In the genomic region with DNA sequence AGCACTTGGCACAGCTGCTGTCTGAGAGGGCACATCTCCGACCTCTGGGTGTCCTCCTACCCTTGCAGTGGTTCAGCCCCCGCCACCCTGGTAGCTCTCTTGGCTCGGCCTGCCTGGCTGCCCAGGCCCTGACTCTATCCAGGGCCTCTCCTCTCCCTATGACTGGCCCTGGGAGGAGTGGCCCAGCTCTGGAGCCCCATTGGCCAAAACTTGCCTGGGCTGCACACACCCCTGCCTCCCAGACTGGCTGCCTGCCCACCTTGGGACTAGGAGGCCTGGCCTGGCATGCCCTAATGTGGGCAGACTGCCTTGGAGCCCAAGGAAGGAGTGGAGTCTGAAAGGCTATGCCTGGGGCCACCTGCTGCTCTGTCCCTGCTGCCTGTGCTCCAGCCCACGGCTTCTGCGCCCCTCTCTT, we compare ENCODE assay signal across 8 cellular contexts. TPM values are rescaled to one million over a fixed set of nuclear protein-coding genes. Genes with fewer than 3 reads are reported as not detected.
DNase-seq lines count a peak whose midpoint lies in the region; ATAC-seq and TF ChIP-seq lines count a peak whose summit lies in the region.

No MANE protein-coding gene starts in this region.

- BruUV-seq in HCT116 (replicated peaks; lab: Mats Ljungman, UMichigan): no TSS peak

- H2AFZ ChIP-seq in HCT116 (ENCODE audit: low read depth, low read length, poor library complexity, severe bottlenecking): no peak overlapping the region

- H3K4me3 ChIP-seq in HCT116 (replicated peaks in 1 of 2; ENCODE audit: low read depth in 1 of 2, low read length in 2 of 2): no peak overlapping the region
- H3K4me3 ChIP-seq in left ventricle myocardium inferior: no peak overlapping the region
- H3K4me3 ChIP-seq in skeletal muscle satellite cell (ENCODE audit: low read length): no peak overlapping the region

- H3K36me3 ChIP-seq in HCT116 (ENCODE audit: control insufficient read depth in 1 of 2, insufficient read depth in 2 of 2, low read length in 2 of 2) (no peaks in the 10 kb centered on the region; a peak in 1 of 4 replicates), left ventricle myocardium inferior (no peaks in the 10 kb centered on the region), skeletal muscle satellite cell (ENCODE audit: insufficient read depth, low read length) (no peaks in the 10 kb centered on the region)

- no peak for TF ChIP-seq CTCF in HCT116 (IDR thresholded peaks at IDR 0.05 in 2 of 3, conservative IDR thresholded peaks at IDR 0.05 in 1 of 3; ENCODE audit: borderline replicate concordance in 1 of 3, insufficient read depth in 1 of 3, low read depth in 2 of 3, low read length in 2 of 3)
- TF ChIP-seq CTCF in left ventricle myocardium inferior (IDR thresholded peaks at IDR 0.05; ENCODE audit: borderline replicate concordance): no peak
- TF ChIP-seq CTCF in chondrocyte (IDR thresholded peaks at IDR 0.05): no peak

- H3K4me1 ChIP-seq in HCT116 (ENCODE audit: control insufficient read depth in 1 of 2, insufficient read depth in 2 of 2, low read length in 2 of 2): peaks cover 13 to 17% of the 10 kb centered on the region in 2 experiments
- peaks cover 92% of the 10 kb centered on the region for H3K4me1 ChIP-seq in left ventricle myocardium inferior
- peaks cover 11% of the 10 kb centered on the region for H3K4me1 ChIP-seq in skeletal muscle satellite cell (ENCODE audit: control insufficient read depth, insufficient read depth, low read length)

- H3K4me1 Mint-ChIP-seq in chondrocyte (ENCODE audit: low read depth): peaks cover 12% of the 10 kb centered on the region

- TF ChIP-seq RAD21 in HCT116 (IDR thresholded peaks at IDR 0.05; ENCODE audit: low read depth): no peak

- no peak overlapping the region for H3K4me3 Mint-ChIP-seq in chondrocyte (ENCODE audit: unreplicated experiment)

- no peaks in the 10 kb centered on the region for H3K27me3 Mint-ChIP-seq in chondrocyte (ENCODE audit: low read depth)

- H3K27ac ChIP-seq in HCT116 (ENCODE audit: low read depth, low read length) (no peak overlapping the region; the same call in 1 of the 2 replicates), left ventricle myocardium inferior (replicated peaks) (peak overlapping the region; percentile 89)

- POLR2A ChIA-PET in HCT116 (lab: Charles Lee): interaction anchor here (1.0 kb wide), 1 partner anchor 12 kb away, joined by 4 read pairs; no protein-coding TSS in a partner anchor

- CTCF ChIA-PET in HCT116 (lab: Charles Lee): no interaction called here

- no peaks in the 10 kb centered on the region for H3K9me2 ChIP-seq in HCT116 (ENCODE audit: insufficient read depth)

- H3K9me3 Mint-ChIP-seq in chondrocyte (ENCODE audit: low read depth): peaks cover 5% of the 10 kb centered on the region

- H4K20me1 ChIP-seq in HCT116 (ENCODE audit: insufficient read depth): no peaks in the 10 kb centered on the region

- H3K79me2 ChIP-seq in HCT116 (ENCODE audit: insufficient read depth, low read length): no peaks in the 10 kb centered on the region; the same call in 1 of the 2 replicates

- peaks cover 2% of the 10 kb centered on the region for H3K36me3 Mint-ChIP-seq in chondrocyte (ENCODE audit: low read depth)

- H3K9ac ChIP-seq in HCT116 (ENCODE audit: low read length) (peak overlapping the region; percentile 6; the same call in 1 of the 2 replicates), skeletal muscle satellite cell (ENCODE audit: low read depth, low read length) (peak overlapping the region; percentile 42)

- peak; percentile 29 for DNase-seq in HCT116 (ENCODE audit: low read depth, low spot score)
- peak in 52 of 56 donors; percentile 16 to 91 (median 72) for DNase-seq in amygdala (lab: John Stamatoyannopoulos, UW)
- peak; percentile 91 for DNase-seq in left ventricle myocardium inferior
- DNase-seq in NCI-H1092 (lab: John Stamatoyannopoulos, UW): no peak
- no peak for DNase-seq in chondrocyte (ENCODE audit: low spot score)

- RAD21 ChIA-PET in HCT116 (lab: Charles Lee; ENCODE audit: low non-redundant PET in 1 of 2, low total read pairs in 2 of 2, uncharacterized antibody in 2 of 2, unreplicated experiment in 2 of 2): interaction anchor here in 1 of 2 experiments (0.5 kb wide), 1 partner anchor 86 kb away, joined by 5 read pairs; no protein-coding TSS in a partner anchor

- intact Hi-C loops in HCT116 (cut with micrococcal nuclease) (no loop called here), left ventricle myocardium inferior (cut with micrococcal nuclease) (no loop called here)

- no peak overlapping the region for H3K27ac Mint-ChIP-seq in chondrocyte (ENCODE audit: unreplicated experiment)

- H3K9me3 ChIP-seq in HCT116 (ENCODE audit: control insufficient read depth in 1 of 2, insufficient read depth in 1 of 2, low read depth in 1 of 2, low read length in 2 of 2): no peaks in the 10 kb centered on the region
- H3K9me3 ChIP-seq in left ventricle myocardium inferior (replicated peaks): no peaks in the 10 kb centered on the region
- no peaks in the 10 kb centered on the region for H3K9me3 ChIP-seq in skeletal muscle satellite cell (replicated peaks; ENCODE audit: low read length)

- peak; percentile 97 for ATAC-seq in HCT116
- no peak for ATAC-seq in HG03520 (IDR thresholded peaks at IDR 0.05; ENCODE audit: unreplicated experiment)
- no peak for ATAC-seq in HG03280 (IDR thresholded peaks at IDR 0.05; ENCODE audit: unreplicated experiment)

- TF ChIP-seq POLR2A in HCT116 (IDR thresholded peaks at IDR 0.05; ENCODE audit: borderline replicate concordance, extremely low read depth, insufficient read depth, insufficient read length): no peak

- H3K4me2 ChIP-seq in HCT116 (ENCODE audit: low read length): peak overlapping the region; percentile 46
- H3K4me2 ChIP-seq in skeletal muscle satellite cell (ENCODE audit: low read length): no peak overlapping the region

- no peaks in the 10 kb centered on the region for H3K27me3 ChIP-seq in HCT116 (ENCODE audit: insufficient read depth, low read length)
- H3K27me3 ChIP-seq in left ventricle myocardium inferior (ENCODE audit: low read depth): no peaks in the 10 kb centered on the region
- H3K27me3 ChIP-seq in skeletal muscle satellite cell (ENCODE audit: control insufficient read depth, insufficient read depth, low read length): peaks cover 8% of the 10 kb centered on the region

TF ChIP-seq in HCT116, 20 proteins besides CTCF, POLR2A, EP300 and RAD21:
- TF ChIP-seq EZH2 (IDR thresholded peaks at IDR 0.05) (no peak), SRF (IDR thresholded peaks at IDR 0.05; ENCODE audit: low read depth) (peak; percentile 78)

RNA-seq across cellular contexts. Expression of a gene that starts 33.6 kb away (rescaled TPM):
- total RNA-seq in HCT116 (2021; ENCODE audit: unreplicated experiment): 31.1 TPM
- polyA plus RNA-seq in HCT116 (2012): 17.3 and 18.7 TPM in 2 replicates
- total RNA-seq in left ventricle myocardium inferior: 64.8 TPM
- total RNA-seq in skeletal muscle satellite cell (2012; rRNA removed): 1.0 and 3.5 TPM in 2 replicates
- total RNA-seq in chondrocyte: 0.25 to 0.56 TPM (median 0.41 TPM) in 3 replicates

RNA-seq across cellular contexts. Expression of a gene that starts 41.7 kb away (rescaled TPM):
- not detected for total RNA-seq in HCT116 (2021; ENCODE audit: unreplicated experiment)
- polyA plus RNA-seq in HCT116 (2012): 0.04 TPM in 2 replicates
- 0.80 TPM for total RNA-seq in left ventricle myocardium inferior
- total RNA-seq in skeletal muscle satellite cell (2012; rRNA removed): not detected in 2 replicates
- total RNA-seq in chondrocyte: not detected in 3 replicates

RNA-seq across cellular contexts. Expression of a gene that starts 60.0 kb away (rescaled TPM):
- total RNA-seq in HCT116 (2021; ENCODE audit: unreplicated experiment): 1.1 TPM
- 0.55 and 0.78 TPM in 2 replicates for polyA plus RNA-seq in HCT116 (2012)
- 6.8 TPM for total RNA-seq in left ventricle myocardium inferior
- 0.22 TPM in 1 of 2 replicates, not detected in the other for total RNA-seq in skeletal muscle satellite cell (2012; rRNA removed)
- 0.15 TPM in 1 of 3 replicates, not detected in the others for total RNA-seq in chondrocyte

Comparison
In these comparisons a context has a peak if more than half of its experiments do, and no peak if none do; other contexts are left out.
1. DNase-seq: peak in HCT116 (single experiment), amygdala (52 of 56) and left ventricle myocardium inferior (single experiment); none in NCI-H1092 (single experiment) and chondrocyte (single experiment).
2. RNA of a gene that starts 33.6 kb away (total RNA-seq): 64.8 TPM in left ventricle myocardium inferior (single experiment) and 31.1 TPM in HCT116 (single experiment); 0.25 to 0.56 TPM in chondrocyte; every median in the first group is over 10 times any median in the second.